27 cellular contexts compared by ENCODE assay signal in the genomic region with DNA sequence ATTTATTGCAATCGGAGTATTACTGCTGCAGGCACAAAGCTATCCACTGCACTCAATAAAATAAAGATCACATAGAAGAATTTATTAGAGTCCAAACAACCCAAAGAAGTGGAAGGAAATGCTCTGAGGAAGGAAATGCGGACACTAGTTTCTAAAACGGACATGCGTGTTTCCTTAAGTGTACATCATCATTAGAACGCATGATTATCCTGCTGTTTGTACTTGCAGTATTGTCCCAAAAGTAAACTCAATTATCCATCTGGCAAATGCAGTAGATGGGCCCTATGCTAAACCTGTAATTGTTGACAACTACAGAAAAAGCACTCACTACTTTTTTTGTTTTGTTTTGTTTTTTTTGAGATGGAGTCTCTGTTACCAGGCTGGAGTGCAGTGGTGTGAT. TPM values are rescaled to one million over a fixed set of nuclear protein-coding genes. Genes with fewer than 3 reads are reported as not detected.
DNase-seq lines count a peak whose midpoint lies in the region; ATAC-seq, FAIRE-seq and TF ChIP-seq lines count a peak whose summit lies in the region.
"Had no signal": no experiment of that assay in that cellular context is flagged by ENCODE, and none has a peak within 500 bp of the region (broad histone marks: within the 10 kb centered on the region; RNA-seq: fewer than 3 reads in every experiment).

No MANE protein-coding gene starts in this region.

- H3K36me3 ChIP-seq in right lobe of liver (no peaks in the 10 kb centered on the region), HepG2 (replicated peaks in 1 of 2; ENCODE audit: control insufficient read depth in 1 of 2, insufficient read depth in 2 of 2, low read length in 2 of 2) (peaks cover 13 to 47% of the 10 kb centered on the region in 2 experiments), neutrophil (peaks cover 39% of the 10 kb centered on the region)
- H3K36me3 ChIP-seq: BE2C had no signal

- H3K4me1 ChIP-seq in right lobe of liver (no peaks in the 10 kb centered on the region), HepG2 (ENCODE audit: insufficient read depth, low read length) (no peaks in the 10 kb centered on the region), neutrophil (ENCODE audit: control insufficient read depth in 1 of 2, insufficient read depth in 1 of 2, low read depth in 1 of 2, low read length in 1 of 2) (peaks cover 14 to 20% of the 10 kb centered on the region in 2 experiments)
- H3K4me1 ChIP-seq: BLaER1 had no signal

- TF ChIP-seq EP300 in HepG2 (IDR thresholded peaks at IDR 0.05; ENCODE audit: low read depth in 2 of 2, low read length in 2 of 2) (no peak), HepG2 (CRISPR knock-in tag; IDR thresholded peaks at IDR 0.05; ENCODE audit: borderline replicate concordance) (no peak)

- 68% methylated on average over 5 of the region's 5 CpGs for WGBS in right lobe of liver (ENCODE audit: insufficient coverage, low coverage, low lambda C conversion rate, missing lambda C conversion rate)
- WGBS in HepG2 (ENCODE audit: low lambda C conversion rate) = 96% methylated on average over 5 of the region's 5 CpGs

- no peak for TF ChIP-seq POLR2A in right lobe of liver (IDR thresholded peaks at IDR 0.05)
- TF ChIP-seq POLR2A in HepG2 (IDR thresholded peaks at IDR 0.05; ENCODE audit: insufficient read depth in 1 of 2, low read depth in 2 of 2, low read length in 2 of 2) = no peak

- H3K9ac ChIP-seq in HepG2 (ENCODE audit: insufficient read depth, low read depth, low read length) = no peak overlapping the region
- H3K9ac ChIP-seq: BLaER1 had no signal

- CTCF ChIA-PET in HepG2 (lab: Yijun Ruan, JAX; ENCODE audit: low intra/inter-chr PET ratio, low total read pairs) = no interaction called here

- H3K4me3 ChIP-seq in right lobe of liver = no peak overlapping the region
- H3K4me3 ChIP-seq in HepG2 (replicated peaks in 1 of 3; ENCODE audit: insufficient read depth in 1 of 3, low read depth in 2 of 3, low read length in 3 of 3) = no peak overlapping the region
- H3K4me3 ChIP-seq in neutrophil (ENCODE audit: low read depth in 1 of 2, low read length in 1 of 2) = no peak overlapping the region
- H3K4me3 ChIP-seq: BLaER1, GM12878 had no signal

- no peak overlapping the region for H2AFZ ChIP-seq in HepG2 (ENCODE audit: low read length)

- no TSS peak for BruUV-seq in HepG2 (replicated peaks; lab: Mats Ljungman, UMichigan)

- ATAC-seq in right lobe of liver = peak; percentile 28 to 63 (median 32)
- no peak for ATAC-seq in HepG2
- ATAC-seq: GM12878 had no signal

- no peak overlapping the region for H3K4me2 ChIP-seq in HepG2 (ENCODE audit: low read depth, low read length)
- H3K4me2 ChIP-seq: BLaER1 had no signal

- no peaks in the 10 kb centered on the region for H3K9me3 ChIP-seq in right lobe of liver
- H3K9me3 ChIP-seq in HepG2 (ENCODE audit: low read length) = no peaks in the 10 kb centered on the region
- H3K9me3 ChIP-seq in neutrophil = no peaks in the 10 kb centered on the region
- H3K9me3 ChIP-seq: BE2C, BLaER1 had no signal

- TF ChIP-seq CTCF in right lobe of liver (IDR thresholded peaks at IDR 0.05) (no peak), HepG2 (CRISPR knock-in tag; IDR thresholded peaks at IDR 0.05) (no peak), neutrophil (IDR thresholded peaks at IDR 0.05) (no peak)

- no peak for TF ChIP-seq RAD21 in HepG2 (CRISPR knock-in tag; IDR thresholded peaks at IDR 0.05)

- intact Hi-C loops in right lobe of liver (cut with DNase I) = no loop called here
- intact Hi-C loops in HepG2 (cut with micrococcal nuclease; ENCODE audit: unreplicated experiment) = no loop called here

- H3K27me3 ChIP-seq in right lobe of liver = no peaks in the 10 kb centered on the region
- H3K27me3 ChIP-seq in HepG2 (ENCODE audit: control insufficient read depth in 1 of 2, insufficient read depth in 2 of 2, low read length in 2 of 2) = no peaks in the 10 kb centered on the region
- no peaks in the 10 kb centered on the region for H3K27me3 ChIP-seq in neutrophil
- H3K27me3 ChIP-seq: BE2C, BLaER1 had no signal

- in situ Hi-C loops in HepG2 (cut with HindIII; ENCODE audit: extremely low pct_ligation_motif_present, low pct_unique_long_range_greater_than_20kb) = no loop called here

- no peak for FAIRE-seq in HepG2 (lab: Jason Lieb, UNC)
- FAIRE-seq: A204.1, GM12878, GM12892, GM18507 had no signal

- H3K79me2 ChIP-seq in HepG2 (ENCODE audit: insufficient read depth, low read length) = no peaks in the 10 kb centered on the region

- peak; percentile 54 for DNase-seq in NCI-H748 (lab: John Stamatoyannopoulos, UW; ENCODE audit: unreplicated experiment)
- DNase-seq in NCI-H748 treated with DMSO at 0.1 percent for 48 hours (lab: John Stamatoyannopoulos, UW) = no peak
- DNase-seq in right lobe of liver = no peak
- DNase-seq in HepG2 (ENCODE audit: low spot score) = no peak
- DNase-seq in MV-4-11 (lab: John Stamatoyannopoulos, UW) = no peak
- no peak for DNase-seq in UCSD-AML1 (lab: John Stamatoyannopoulos, UW; ENCODE audit: unreplicated experiment)
- DNase-seq: 8988T; ACHN; BE2C; C1 segment of cervical spinal cord; CD4-positive, alpha-beta memory T cell; CD4-positive, CD25-positive, alpha-beta regulatory T cell; CD8-positive, alpha-beta memory T cell; COR-L47; DMS 273 treated with DMSO at 0.1 percent for 48 hours; DMS153; DMS53; DMS79; DND-41; EL; GDM1 had no signal

- no peak overlapping the region for H3K27ac ChIP-seq in right lobe of liver
- H3K27ac ChIP-seq in HepG2 (ENCODE audit: extremely low read length, insufficient read depth, low read length) = no peak overlapping the region
- peak overlapping the region; percentile 32 for H3K27ac ChIP-seq in neutrophil
- H3K27ac ChIP-seq: BLaER1 had no signal

- POLR2A ChIA-PET in HepG2 (lab: Yijun Ruan, JAX) = no interaction called here

- H4K20me1 ChIP-seq in HepG2 (ENCODE audit: insufficient read depth, low read length) = peaks cover 10% of the 10 kb centered on the region; the same call in 1 of the 2 replicates
- H4K20me1 ChIP-seq: BLaER1 had no signal

TF ChIP-seq in HepG2, 621 proteins besides CTCF, POLR2A, EP300 and RAD21:
- TF ChIP-seq ZNF644 (CRISPR knock-in tag; IDR thresholded peaks at IDR 0.05; ENCODE audit: low read depth) = no peak

RNA-seq across cellular contexts. Expression of a gene that starts 53.6 kb away (rescaled TPM):
- 10 to 100 TPM in 3 of 6 experiments, 1 to 10 TPM in 3; 5.0 to 34.1 (median 9.6) TPM for total RNA-seq in right lobe of liver
- total RNA-seq in HepG2 (2016; rRNA removed; fragmentation: Illumina TruSeq; extraction: Trizol) = 11.9 and 12.0 TPM in 2 replicates
- 14.8 and 16.0 TPM in 2 replicates for total RNA-seq in HepG2 (2016; cell fraction: cytosol; rRNA removed; fragmentation: Illumina TruSeq; extraction: Trizol; ENCODE audit: low read depth)
- total RNA-seq in HepG2 (2016; cell fraction: insoluble cytoplasmic fraction; rRNA removed; fragmentation: Illumina TruSeq; extraction: Trizol) = 11.1 and 15.0 TPM in 2 replicates
- total RNA-seq in HepG2 (2016; cell fraction: membrane; rRNA removed; fragmentation: Illumina TruSeq; extraction: Trizol) = 5.0 and 6.4 TPM in 2 replicates
- total RNA-seq in HepG2 (2016; cell fraction: nucleus; rRNA removed; fragmentation: Illumina TruSeq; extraction: Trizol) = 14.8 and 15.2 TPM in 2 replicates
- polyA plus RNA-seq in HepG2 (2011; rRNA removed) = 84.7 and 96.9 TPM in 2 replicates
- 30.7 and 32.7 TPM in 2 replicates for polyA plus RNA-seq in HepG2 (2011; cell fraction: cytosol; rRNA removed)
- 67.8 and 93.1 TPM in 2 replicates for polyA plus RNA-seq in HepG2 (2011; cell fraction: nucleus; rRNA removed)
- polyA plus RNA-seq in HepG2 (2012) = 25.5 and 44.1 TPM in 2 replicates
- polyA plus RNA-seq in HepG2 (2016; cell fraction: cytosol; fragmentation: Illumina TruSeq; extraction: Trizol; ENCODE audit: low read depth) = 0.77 and 0.79 TPM in 2 replicates
- 7.5 and 10.2 TPM in 2 replicates for polyA plus RNA-seq in HepG2 (2016; cell fraction: insoluble cytoplasmic fraction; fragmentation: Illumina TruSeq; extraction: Trizol; ENCODE audit: low read depth)
- polyA plus RNA-seq in HepG2 (2016; cell fraction: membrane; fragmentation: Illumina TruSeq; extraction: Trizol; ENCODE audit: low read depth) = 2.4 and 2.7 TPM in 2 replicates
- 10.4 and 11.5 TPM in 2 replicates for polyA plus RNA-seq in HepG2 (2016; cell fraction: nucleus; fragmentation: Illumina TruSeq; extraction: Trizol; ENCODE audit: insufficient read depth, low read depth)
- polyA minus RNA-seq in HepG2 (2011; rRNA and poly(A)+ RNA removed; ENCODE audit: low replicate concordance) = 33.6 and 117 TPM in 2 replicates
- 65.8 and 77.1 TPM in 2 replicates for polyA minus RNA-seq in HepG2 (2011; cell fraction: cytosol; rRNA and poly(A)+ RNA removed)
- 205 and 237 TPM in 2 replicates for polyA minus RNA-seq in HepG2 (2011; cell fraction: nucleus; rRNA and poly(A)+ RNA removed)
